In genomic region chr1:1069061-1069710, GRCh38 we compare ENCODE assay signal across 1 cellular context.
A peak's percentile ranks its signal among the peaks of the same experiment; 100 is the strongest.
TF ChIP-seq lines count a peak whose summit lies in the region.

No MANE protein-coding gene starts in this region.

TF ChIP-seq in K562, 482 proteins besides CTCF, POLR2A, EP300 and RAD21 (continued from another document and continues in another):
- peak; percentile 73 for TF ChIP-seq ZNF407 (IDR thresholded peaks at IDR 0.05; ENCODE audit: low read depth)
- TF ChIP-seq MCM3 (IDR thresholded peaks at IDR 0.05) = no peak
- TF ChIP-seq SIN3B (IDR thresholded peaks at IDR 0.05; ENCODE audit: low read depth) = peak; percentile 52; the same call in 1 of the 2 replicates
- TF ChIP-seq CLOCK (CRISPR knock-in tag; IDR thresholded peaks at IDR 0.05; ENCODE audit: borderline replicate concordance) = 0 out of 2 replicates have a peak, but pooled peaks have one; percentile 15
- peak; percentile 55 for TF ChIP-seq RBFOX2 (IDR thresholded peaks at IDR 0.05; ENCODE audit: low read depth, low read length)
- no peak for TF ChIP-seq SRF (CRISPR knock-in tag; IDR thresholded peaks at IDR 0.05)
- TF ChIP-seq SPI1 (IDR thresholded peaks at IDR 0.05; ENCODE audit: borderline replicate concordance, low read depth, low read length) = no peak
- no peak for TF ChIP-seq BHLHE40 (IDR thresholded peaks at IDR 0.05; ENCODE audit: low read length)
- TF ChIP-seq TAF1 (IDR thresholded peaks at IDR 0.05; ENCODE audit: control insufficient read depth, extremely low read depth, insufficient read depth, low read length, severe bottlenecking) = peak; percentile 32
- TF ChIP-seq RBM15 (IDR thresholded peaks at IDR 0.05; ENCODE audit: insufficient read depth, low read length) = no peak
- TF ChIP-seq FUS (optimal IDR thresholded peaks at IDR 0.05; ENCODE audit: low read depth, low read length) = peak; percentile 44
- no peak for TF ChIP-seq ZBTB5 (IDR thresholded peaks at IDR 0.05)
- TF ChIP-seq SP1 (CRISPR knock-in tag; IDR thresholded peaks at IDR 0.05) = peak; percentile 92
- TF ChIP-seq ZKSCAN3 (CRISPR knock-in tag; IDR thresholded peaks at IDR 0.05) = no peak
- peak; percentile 96 for TF ChIP-seq ZNF24 (IDR thresholded peaks at IDR 0.05)
- TF ChIP-seq SREBF1 (IDR thresholded peaks at IDR 0.05; ENCODE audit: borderline replicate concordance, low read depth, low read length) = no peak
- no peak for TF ChIP-seq ZNF316 (IDR thresholded peaks at IDR 0.05)
- no peak for TF ChIP-seq CHD1 (IDR thresholded peaks at IDR 0.05; ENCODE audit: low read length)
- peak; percentile 13; the same call in 1 of the 2 replicates for TF ChIP-seq CBX1 (IDR thresholded peaks at IDR 0.05; ENCODE audit: low read depth)
- TF ChIP-seq SRSF9 (IDR thresholded peaks at IDR 0.05; ENCODE audit: borderline replicate concordance, low read depth, low read length) = no peak
- TF ChIP-seq MTA3 (IDR thresholded peaks at IDR 0.05; ENCODE audit: borderline replicate concordance) = peak; percentile 36; the same call in 1 of the 2 replicates
- no peak for TF ChIP-seq CHD7 (IDR thresholded peaks at IDR 0.05; ENCODE audit: low read depth, low read length)
- peak; percentile 82 for TF ChIP-seq KLF1 (tag; IDR thresholded peaks at IDR 0.05)
- no peak for TF ChIP-seq U2AF2 (optimal IDR thresholded peaks at IDR 0.05; ENCODE audit: low read depth, low read length)
- no peak for TF ChIP-seq ZNF785 (CRISPR knock-in tag; IDR thresholded peaks at IDR 0.05)
- no peak for TF ChIP-seq E2F8 (IDR thresholded peaks at IDR 0.05; ENCODE audit: low read depth, partially characterized antibody)
